In the genomic region with DNA sequence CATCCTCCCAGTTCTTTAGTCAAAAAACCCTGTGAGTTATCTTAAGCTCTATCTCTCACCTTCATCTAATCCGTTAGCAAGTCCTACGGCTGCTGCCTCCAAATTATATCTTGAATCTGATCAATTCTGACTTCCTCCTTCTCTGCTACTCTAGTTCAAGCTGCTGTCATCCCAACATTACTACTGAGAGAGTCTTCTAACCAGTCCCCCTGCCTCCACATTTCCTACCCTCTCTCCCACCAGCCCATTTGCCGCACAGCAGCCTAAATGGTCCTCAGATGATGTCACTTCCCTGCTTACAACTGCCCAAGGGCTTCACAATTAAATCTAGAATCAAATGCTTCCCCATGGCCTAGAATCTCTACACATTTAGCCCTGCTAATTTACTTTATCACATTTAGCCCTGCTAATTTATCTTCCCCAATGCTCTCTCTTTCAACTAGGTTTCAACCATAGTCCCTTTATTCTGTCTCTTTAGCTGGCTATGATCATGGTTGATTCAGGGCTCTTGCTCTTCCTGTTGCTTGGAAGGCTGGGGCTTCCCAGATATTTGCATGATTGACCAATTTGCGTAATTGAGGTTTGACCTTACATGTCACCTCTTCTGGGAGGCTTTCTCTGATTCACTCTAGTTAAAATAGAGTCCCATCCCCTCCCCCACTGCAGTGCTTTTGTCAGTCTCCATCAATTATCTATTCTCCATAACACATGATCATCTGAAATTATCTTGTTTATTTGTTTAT, we compare ENCODE assay signal across 9 cellular contexts. TPM values are rescaled to one million over a fixed set of nuclear protein-coding genes. Genes with fewer than 3 reads are reported as not detected.
DNase-seq lines count a peak whose midpoint lies in the region; ATAC-seq, FAIRE-seq and TF ChIP-seq lines count a peak whose summit lies in the region.
"Had no signal": no experiment of that assay in that cellular context is flagged by ENCODE, and none has a peak within 500 bp of the region (broad histone marks: within the 10 kb centered on the region; RNA-seq: fewer than 3 reads in every experiment).

No MANE protein-coding gene starts in this region.

- H3K9me3 ChIP-seq in thyroid gland (no peaks in the 10 kb centered on the region), A673 (ENCODE audit: low read depth, low read length, poor library complexity, severe bottlenecking) (no peaks in the 10 kb centered on the region)

- no peak overlapping the region for H3K27ac Mint-ChIP-seq in activated naive CD4-positive, alpha-beta T cell treated with anti-CD3 and anti-CD28 coated beads for 36 hours

- CTCF ChIA-PET in activated naive CD4-positive, alpha-beta T cell treated with anti-CD3 and anti-CD28 coated beads for 36 hours (lab: Charles Lee), result no interaction called here
- CTCF ChIA-PET in A673 (lab: Charles Lee), result no interaction called here

- ATAC-seq in GM21737 (IDR thresholded peaks at IDR 0.05; ENCODE audit: unreplicated experiment), result peak; percentile 87

- peak; percentile 90 for FAIRE-seq in GM18507 (lab: Jason Lieb, UNC)

- no peak for TF ChIP-seq CTCF in epithelial cell of proximal tubule (conservative IDR thresholded peaks at IDR 0.05; ENCODE audit: low read depth, low read length)
- no peak for TF ChIP-seq CTCF in thyroid gland (IDR thresholded peaks at IDR 0.05)
- no peak for TF ChIP-seq CTCF in A673 (conservative IDR thresholded peaks at IDR 0.05; ENCODE audit: low read depth, low read length)

- DNase-seq in GM18507 (ENCODE audit: extremely low spot score, insufficient read length, low read depth) (no peak), KBM-7 (peak; percentile 50), epithelial cell of proximal tubule (ENCODE audit: low read depth) (peak; percentile 89), RPMI8226 (no peak), thyroid gland (no peak), A673 (ENCODE audit: low spot score) (no peak)
- DNase-seq in activated naive CD4-positive, alpha-beta T cell treated with anti-CD3 and anti-CD28 coated beads for 36 hours, result no peak

- H3K27ac ChIP-seq in thyroid gland (no peak overlapping the region), A673 (ENCODE audit: low read depth, low read length, poor library complexity, severe bottlenecking) (no peak overlapping the region)
- H3K27ac ChIP-seq: skin epidermis had no signal

- no peaks in the 10 kb centered on the region for H3K36me3 ChIP-seq in thyroid gland
- no peaks in the 10 kb centered on the region for H3K36me3 ChIP-seq in A673 (ENCODE audit: insufficient read depth, low read length, poor library complexity, severe bottlenecking)

- no peaks in the 10 kb centered on the region for H3K9me3 Mint-ChIP-seq in activated naive CD4-positive, alpha-beta T cell treated with anti-CD3 and anti-CD28 coated beads for 36 hours

- H3K4me3 ChIP-seq in epithelial cell of proximal tubule (ENCODE audit: low read depth, low read length) (no peak overlapping the region), thyroid gland (replicated peaks in 1 of 3) (no peak overlapping the region), A673 (ENCODE audit: low read depth, low read length, poor library complexity, severe bottlenecking) (no peak overlapping the region)
- H3K4me3 ChIP-seq: skin epidermis had no signal

- no peak for TF ChIP-seq POLR2A in thyroid gland (IDR thresholded peaks at IDR 0.05)

- POLR2A ChIA-PET in A673 (lab: Charles Lee; ENCODE audit: low non-redundant PET), result no interaction called here

- no peak overlapping the region for H3K4me3 Mint-ChIP-seq in activated naive CD4-positive, alpha-beta T cell treated with anti-CD3 and anti-CD28 coated beads for 36 hours

- in situ Hi-C loops in KBM-7 (cut with MboI; ENCODE audit: low pct_unique_long_range_greater_than_20kb, low sequenced_read_pairs), result no loop called here

- peaks cover 10% of the 10 kb centered on the region for H3K4me1 Mint-ChIP-seq in activated naive CD4-positive, alpha-beta T cell treated with anti-CD3 and anti-CD28 coated beads for 36 hours (ENCODE audit: low read depth)

- H3K4me1 ChIP-seq in thyroid gland, result no peaks in the 10 kb centered on the region
- no peaks in the 10 kb centered on the region for H3K4me1 ChIP-seq in A673 (ENCODE audit: insufficient read depth, low read length, poor library complexity, severe bottlenecking)

- peaks cover 8% of the 10 kb centered on the region for H3K27me3 Mint-ChIP-seq in activated naive CD4-positive, alpha-beta T cell treated with anti-CD3 and anti-CD28 coated beads for 36 hours (ENCODE audit: low read depth)

- no peaks in the 10 kb centered on the region for H3K27me3 ChIP-seq in thyroid gland
- no peaks in the 10 kb centered on the region for H3K27me3 ChIP-seq in A673 (replicated peaks; ENCODE audit: insufficient read depth, low read depth, low read length, poor library complexity)

- WGBS in thyroid gland, 2 donors, result 80 to 85% methylated on average over 4 of the region's 4 CpGs

- no TSS peak for BruUV-seq in A673 (replicated peaks; lab: Mats Ljungman, UMichigan)

- no peaks in the 10 kb centered on the region for H3K36me3 Mint-ChIP-seq in activated naive CD4-positive, alpha-beta T cell treated with anti-CD3 and anti-CD28 coated beads for 36 hours (ENCODE audit: low read depth)

- intact Hi-C loops in activated naive CD4-positive, alpha-beta T cell treated with anti-CD3 and anti-CD28 coated beads for 36 hours (cut with micrococcal nuclease), result no loop called here
- intact Hi-C loops in thyroid gland (cut with DNase I), result no loop called here
- intact Hi-C loops in A673 (cut with micrococcal nuclease; ENCODE audit: unreplicated experiment), result no loop called here

RNA-seq across cellular contexts. Expression of a gene that starts 11.0 kb away (rescaled TPM):
- 0.87 TPM in 1 of 2 replicates, not detected in the other for total RNA-seq in epithelial cell of proximal tubule
- total RNA-seq in activated naive CD4-positive, alpha-beta T cell treated with anti-CD3 and anti-CD28 coated beads for 36 hours, result not detected
- not detected for total RNA-seq in thyroid gland
- not detected in 2 replicates for total RNA-seq in A673 (2021)

Comparison
In these comparisons a context has a peak if more than half of its experiments do, and no peak if none do; other contexts are left out.
1. DNase-seq: peak in KBM-7 (single experiment) and epithelial cell of proximal tubule (single experiment); none in GM18507 (single experiment), RPMI8226 (single experiment), activated naive CD4-positive, alpha-beta T cell treated with anti-CD3 and anti-CD28 coated beads for 36 hours (single experiment), thyroid gland (0 of 2) and A673 (single experiment).